Comparison of ENCODE assay signal across 15 cellular contexts in the genomic region with DNA sequence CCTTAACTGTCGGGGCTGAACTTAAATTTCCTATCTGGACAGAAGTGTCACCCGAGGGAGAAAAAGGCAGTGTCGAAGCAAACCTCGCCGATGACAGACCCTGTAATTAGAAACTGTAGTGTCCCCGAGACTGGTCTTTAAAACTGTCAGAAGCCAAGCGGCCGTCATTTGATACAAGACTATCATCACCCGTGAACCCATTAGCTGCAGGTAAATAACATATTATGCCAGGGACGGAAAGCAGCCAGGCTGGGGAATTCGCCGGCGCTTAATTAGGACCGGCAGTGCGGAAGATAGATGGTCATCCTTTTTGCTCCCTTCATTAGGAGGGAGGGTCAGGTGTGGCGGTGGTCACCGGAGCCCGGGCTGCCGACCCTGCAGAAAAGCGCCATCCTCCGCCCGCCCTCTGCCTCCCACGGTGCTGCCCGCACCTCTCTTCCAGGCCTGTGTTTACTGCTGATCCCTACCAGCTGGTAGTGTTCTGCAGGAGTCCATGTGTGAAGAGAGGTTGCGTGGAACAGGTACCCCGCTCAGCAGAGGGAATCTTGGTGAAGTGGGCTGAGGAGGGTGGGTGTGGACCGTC.
"Had no signal": no experiment of that assay in that cellular context is flagged by ENCODE, and none has a peak within 500 bp of the region (broad histone marks: within the 10 kb centered on the region; RNA-seq: fewer than 3 reads in every experiment).

No MANE protein-coding gene starts in this region.

- H3K4me1 ChIP-seq: ascending aorta, pancreas, stomach had no signal

- H3K9me3 Mint-ChIP-seq: activated naive CD4-positive, alpha-beta T cell treated with anti-CD3 and anti-CD28 coated beads for 36 hours; activated T-helper 2 cell treated with anti-CD3 and anti-CD28 coated beads, Interferon-gamma antibody, Interleukin-2, Interleukin-4, amounts not matched to agents 10 μg/mL and 5 μg/mL and 100 μg/mL, durations not matched to agents 14 hours and 24 hours and 36 hours; neural crest cell; T-helper 2 cell treated with Interferon-gamma antibody and Interleukin-4, amounts not matched to agents 5 μg/mL and 100 μg/mL, for 36 hours had no signal

- H3K27ac Mint-ChIP-seq: activated naive CD4-positive, alpha-beta T cell treated with anti-CD3 and anti-CD28 coated beads for 36 hours; activated T-helper 2 cell treated with anti-CD3 and anti-CD28 coated beads, Interferon-gamma antibody, Interleukin-2, Interleukin-4, amounts not matched to agents 10 μg/mL and 5 μg/mL and 100 μg/mL, durations not matched to agents 14 hours and 24 hours and 36 hours; endodermal cell; T-helper 2 cell treated with Interferon-gamma antibody and Interleukin-4, amounts not matched to agents 5 μg/mL and 100 μg/mL, for 36 hours had no signal

- DNase-seq: activated naive CD4-positive, alpha-beta T cell treated with anti-CD3 and anti-CD28 coated beads for 36 hours; activated T-cell treated with anti-CD3 and anti-CD28 coated beads, Interleukin-2, amount 50 U/mL, for 1 hour; endodermal cell; gastrocnemius medialis; heart right ventricle; left colon; midbrain; pancreas; stimulated activated CD4-positive, alpha-beta T cell treated with anti-CD3 and anti-CD28 coated beads, Interleukin-12 subunit alpha, Interleukin-12 subunit beta, amount 100 ng/mL, for 4 hours; stimulated activated CD4-positive, alpha-beta T cell treated with anti-CD3 and anti-CD28 coated beads, Interleukin-2, amount 100 ng/mL, for 24 hours; stomach had no signal

- H3K27ac ChIP-seq: ascending aorta, heart right ventricle, pancreas, stomach had no signal

- H3K4me3 ChIP-seq: ascending aorta, gastrocnemius medialis, heart right ventricle, pancreas, stomach had no signal

- H3K27me3 ChIP-seq: ascending aorta, gastrocnemius medialis, heart right ventricle, pancreas, stomach had no signal

- H3K36me3 ChIP-seq: ascending aorta, gastrocnemius medialis, heart right ventricle, pancreas, stomach had no signal

- H3K4me3 Mint-ChIP-seq: activated naive CD4-positive, alpha-beta T cell treated with anti-CD3 and anti-CD28 coated beads for 36 hours; endodermal cell; neural crest cell; T-helper 2 cell treated with Interferon-gamma antibody and Interleukin-4, amounts not matched to agents 5 μg/mL and 100 μg/mL, for 36 hours had no signal

- H3K4me1 Mint-ChIP-seq: endodermal cell had no signal

- H3K9me3 ChIP-seq: ascending aorta, gastrocnemius medialis, heart right ventricle, pancreas, stomach had no signal
